8 cellular contexts compared by ENCODE assay signal in genomic region chr20:63737940-63738686, GRCh38. TPM values are rescaled to one million over a fixed set of nuclear protein-coding genes. Genes with fewer than 3 reads are reported as not detected.
A peak's percentile ranks its signal among the peaks of the same experiment; 100 is the strongest.
DNase-seq lines count a peak whose midpoint lies in the region; ATAC-seq and TF ChIP-seq lines count a peak whose summit lies in the region.

No MANE protein-coding gene starts in this region.

- H3K27me3 ChIP-seq in colonic mucosa (no peaks in the 10 kb centered on the region), ovary (no peaks in the 10 kb centered on the region)

- no peak for TF ChIP-seq POLR2A in ovary (IDR thresholded peaks at IDR 0.05)

- peak overlapping the region; percentile 55 for H3K4me3 ChIP-seq in colonic mucosa
- no peak overlapping the region for H3K4me3 ChIP-seq in ovary

- no peak for TF ChIP-seq CTCF in GM10266 (IDR thresholded peaks at IDR 0.05; ENCODE audit: control insufficient read depth, insufficient read depth, low read depth, missing control alignments)
- no peak for TF ChIP-seq CTCF in colonic mucosa (IDR thresholded peaks at IDR 0.05)
- no peak for TF ChIP-seq CTCF in ovary (IDR thresholded peaks at IDR 0.05)

- H3K4me1 ChIP-seq in colonic mucosa (peaks cover 32% of the 10 kb centered on the region), ovary (ENCODE audit: insufficient read depth) (peaks cover 11% of the 10 kb centered on the region)

- no peak for TF ChIP-seq EP300 in ovary (IDR thresholded peaks at IDR 0.05)

- DNase-seq in GM10266 (ENCODE audit: extremely low spot score) = peak; percentile 70
- peak; percentile 40 for DNase-seq in NCI-H2171 treated with DMSO at 0.1 percent for 48 hours (lab: John Stamatoyannopoulos, UW)
- peak; percentile 76 for DNase-seq in colonic mucosa
- DNase-seq in ovary = peak; percentile 37 to 64 (median 61)
- DNase-seq in Kasumi-1 (lab: John Stamatoyannopoulos, UW) = no peak

- H3K27ac ChIP-seq in colonic mucosa (no peak overlapping the region), ovary (peak overlapping the region; percentile 73 to 95)

- H3K9ac ChIP-seq in colonic mucosa (ENCODE audit: low read depth in 2 of 2, low read length in 2 of 2) = peak overlapping the region; percentile 46 to 73

- peaks cover 7% of the 10 kb centered on the region for H3K36me3 ChIP-seq in colonic mucosa
- H3K36me3 ChIP-seq in ovary = no peaks in the 10 kb centered on the region

- H3K9me3 ChIP-seq in colonic mucosa = no peaks in the 10 kb centered on the region
- H3K9me3 ChIP-seq in ovary = no peaks in the 10 kb centered on the region

- 52 to 66% (median 61%) methylated on average over 31 to 44 of the region's 44 CpGs for WGBS in ovary, 3 donors

- ATAC-seq in GM19351 (IDR thresholded peaks at IDR 0.05; ENCODE audit: unreplicated experiment) (no peak), esophagus mucosa (no peak), HG03025 (IDR thresholded peaks at IDR 0.05; ENCODE audit: low FRiP score, unreplicated experiment) (no peak)

- intact Hi-C loops in colonic mucosa (cut with DNase I) (no loop called here), ovary (cut with DNase I) (loop anchor here in 1 of 4 donors (2.0 kb wide), 1 partner anchor 29 kb away; the partner anchor contains the start of gene ZGPAT)

RNA-seq across cellular contexts. Expression of gene SLC2A4RG, which starts 1.5 kb away (rescaled TPM):
- total RNA-seq in colonic mucosa (10 to 100 TPM; 44.3 to 75.3 TPM), ovary (100 to 1,000 TPM in 5 of 7 donors, 10 to 100 TPM in 2; 20.6 to 199 (median 104) TPM), esophagus mucosa (60.9 TPM)
- 10 to 100 TPM in 1 of 2 donors, 1 to 10 TPM in 1; 2.2 to 66.7 TPM for polyA plus RNA-seq in ovary

RNA-seq across cellular contexts. Expression of gene LIME1, which starts 1.6 kb away (rescaled TPM):
- 10 to 100 TPM; 10.8 to 20.0 TPM for total RNA-seq in colonic mucosa
- total RNA-seq in ovary = 10 to 100 TPM in 4 of 7 donors, 1 to 10 TPM in 3; 7.5 to 21.6 (median 13.7) TPM
- 10 to 100 TPM in 1 of 2 donors, under 1 TPM in 1; 0.15 to 15.6 TPM for polyA plus RNA-seq in ovary
- total RNA-seq in esophagus mucosa = 5.1 TPM

RNA-seq across cellular contexts. Expression of gene ZGPAT, which starts 30.3 kb away (rescaled TPM):
- total RNA-seq in colonic mucosa = 10 to 100 TPM; 27.2 to 41.4 TPM
- 10 to 100 TPM; 14.0 to 25.6 (median 18.9) TPM for total RNA-seq in ovary
- 10 to 100 TPM in 1 of 2 donors, 1 to 10 TPM in 1; 1.7 to 26.4 TPM for polyA plus RNA-seq in ovary
- total RNA-seq in esophagus mucosa = 11.1 TPM

RNA-seq across cellular contexts. Expression of gene ARFRP1, which starts 30.3 kb away (rescaled TPM):
- total RNA-seq in colonic mucosa = 10 to 100 TPM; 35.3 to 76.9 TPM
- 10 to 100 TPM; 25.6 to 59.5 (median 47.4) TPM for total RNA-seq in ovary
- 10 to 100 TPM; 15.3 to 38.5 TPM for polyA plus RNA-seq in ovary
- 31.1 TPM for total RNA-seq in esophagus mucosa

RNA-seq across cellular contexts. Expression of gene TNFRSF6B, which starts 41.7 kb away (rescaled TPM):
- total RNA-seq in colonic mucosa (1 to 10 TPM in 1 of 2 donors, not detected in 1; 7.5 TPM), ovary (1 to 10 TPM; 2.0 to 6.4 (median 4.1) TPM), esophagus mucosa (4.5 TPM)
- polyA plus RNA-seq in ovary = 1 to 10 TPM in 1 of 2 donors, not detected in 1; 7.0 TPM

Comparison
In these comparisons a context has a peak if more than half of its experiments do, and no peak if none do; other contexts are left out.
1. DNase-seq: peak in GM10266 (single experiment), NCI-H2171 treated with DMSO at 0.1 percent for 48 hours (single experiment), colonic mucosa (single experiment) and ovary (5 of 5); none in Kasumi-1 (0 of 2).